Comparison of ENCODE assay signal across 26 cellular contexts in the genomic region with DNA sequence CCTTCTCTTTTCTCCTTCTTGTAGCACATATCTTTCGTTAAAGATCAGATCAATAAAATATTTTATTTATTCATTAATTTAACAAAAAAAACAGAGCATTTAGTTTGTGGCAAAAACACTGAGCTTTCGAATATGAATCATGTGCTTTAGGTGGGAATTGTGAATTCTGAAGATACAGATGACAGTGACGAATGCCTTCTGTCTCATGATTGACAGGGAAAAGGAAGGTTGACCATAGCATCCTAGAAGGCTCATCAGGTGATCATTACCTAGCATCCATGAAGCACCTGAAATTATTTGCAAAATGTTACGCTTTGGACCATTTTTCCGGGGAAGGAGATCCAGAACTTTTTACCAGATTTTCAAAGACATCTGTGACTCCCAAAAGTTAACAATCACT. TPM values are rescaled to one million over a fixed set of nuclear protein-coding genes. Genes with fewer than 3 reads are reported as not detected.
DNase-seq lines count a peak whose midpoint lies in the region; ATAC-seq, FAIRE-seq and TF ChIP-seq lines count a peak whose summit lies in the region.
"Had no signal": no experiment of that assay in that cellular context is flagged by ENCODE, and none has a peak within 500 bp of the region (broad histone marks: within the 10 kb centered on the region; RNA-seq: fewer than 3 reads in every experiment).

No MANE protein-coding gene starts in this region.

- peaks cover 12% of the 10 kb centered on the region for H3K4me1 ChIP-seq in cardiac muscle cell (ENCODE audit: low read depth)
- peaks cover 0 to 8% of the 10 kb centered on the region in 2 donors for H3K4me1 ChIP-seq in right atrium auricular region
- H3K4me1 ChIP-seq in GM12878 (ENCODE audit: control insufficient read depth, insufficient read depth, low read length): peaks cover 3% of the 10 kb centered on the region; the same call in 1 of the 2 replicates
- peaks cover 80 to 81% of the 10 kb centered on the region in 2 experiments for H3K4me1 ChIP-seq in neutrophil (ENCODE audit: control insufficient read depth in 1 of 2, insufficient read depth in 1 of 2, low read depth in 1 of 2, low read length in 1 of 2)
- H3K4me1 ChIP-seq: A549 had no signal

- H4K20me1 ChIP-seq in GM12878 (ENCODE audit: control insufficient read depth, insufficient read depth): no peaks in the 10 kb centered on the region
- H4K20me1 ChIP-seq: BLaER1 treated with 17β-estradiol and CSF1 and Interleukin-3, amounts not matched to agents 10 nM and 100 nM had no signal

- in situ Hi-C loops in GM12878 (cut with MboI): no loop called here

- H3K4me3 ChIP-seq in cardiac muscle cell (no peak overlapping the region), right atrium auricular region (no peak overlapping the region), GM12878 (no peak overlapping the region), neutrophil (ENCODE audit: low read depth in 1 of 2, low read length in 1 of 2) (no peak overlapping the region)
- H3K4me3 ChIP-seq: A549; BLaER1 treated with 17β-estradiol and CSF1 and Interleukin-3, amounts not matched to agents 10 nM and 100 nM had no signal

- no peaks in the 10 kb centered on the region for H3K36me3 Mint-ChIP-seq in WTC11
- H3K36me3 Mint-ChIP-seq: CD8-positive, alpha-beta T cell had no signal

- no peak for FAIRE-seq in GM12878 (lab: Jason Lieb, UNC)
- FAIRE-seq: A549, D721Med, GM12891, GM19239 had no signal

- no peak overlapping the region for H2AFZ ChIP-seq in GM12878 (ENCODE audit: control insufficient read depth, low read depth, low read length)

- CTCF ChIA-PET in GM12878 (lab: Yijun Ruan, JAX): no interaction called here
- CTCF ChIA-PET in WTC11 (lab: Charles Lee): no interaction called here

- no peak for TF ChIP-seq CTCF in cardiac muscle cell (IDR thresholded peaks at IDR 0.05; ENCODE audit: low read depth, low read length)
- no peak for TF ChIP-seq CTCF in right atrium auricular region (IDR thresholded peaks at IDR 0.05)
- no peak for TF ChIP-seq CTCF in GM12878 (IDR thresholded peaks at IDR 0.05 in 2 of 3, conservative IDR thresholded peaks at IDR 0.05 in 1 of 3; ENCODE audit: control insufficient read depth in 2 of 3, extremely low read depth in 1 of 3, insufficient read depth in 1 of 3, low read depth in 3 of 3, low read length in 3 of 3)
- TF ChIP-seq CTCF in neutrophil (IDR thresholded peaks at IDR 0.05): no peak
- no peak for TF ChIP-seq CTCF in WTC11 (IDR thresholded peaks at IDR 0.05)

- SMC1A ChIA-PET in GM12878 (lab: Charles Lee; ENCODE audit: uncharacterized antibody, unreplicated experiment): no interaction called here

- H3K27ac Mint-ChIP-seq in WTC11: no peak overlapping the region
- H3K27ac Mint-ChIP-seq: CD4-positive, alpha-beta T cell; CD8-positive, alpha-beta T cell had no signal

- peaks cover 25% of the 10 kb centered on the region for H3K4me1 Mint-ChIP-seq in WTC11

- H3K27me3 ChIP-seq in cardiac muscle cell (no peaks in the 10 kb centered on the region), right atrium auricular region (no peaks in the 10 kb centered on the region), GM12878 (replicated peaks in 1 of 2; ENCODE audit: control insufficient read depth in 2 of 2, insufficient read depth in 2 of 2, low read length in 1 of 2) (no peaks in the 10 kb centered on the region), neutrophil (no peaks in the 10 kb centered on the region)
- H3K27me3 ChIP-seq: BLaER1 treated with 17β-estradiol and CSF1 and Interleukin-3, amounts not matched to agents 10 nM and 100 nM had no signal

- POLR2A ChIA-PET in GM12878 (lab: Charles Lee): no interaction called here
- POLR2A ChIA-PET in WTC11 (lab: Charles Lee): interaction anchor here (0.6 kb wide), 1 partner anchor 171 kb away, joined by 3 read pairs; no protein-coding TSS in a partner anchor

- no peak for TF ChIP-seq EP300 in GM12878 (IDR thresholded peaks at IDR 0.05; ENCODE audit: borderline replicate concordance in 1 of 2, control insufficient read depth in 1 of 2, low read depth in 2 of 2, low read length in 2 of 2)

- H3K36me3 ChIP-seq in cardiac muscle cell: no peaks in the 10 kb centered on the region
- H3K36me3 ChIP-seq in right atrium auricular region: no peaks in the 10 kb centered on the region
- 0 out of 4 replicates have a peak, but pooled peaks cover 0 to 2% of the 10 kb centered on the region in 2 experiments for H3K36me3 ChIP-seq in GM12878 (ENCODE audit: control insufficient read depth in 2 of 2, insufficient read depth in 2 of 2, low read length in 1 of 2)
- peaks cover 39% of the 10 kb centered on the region for H3K36me3 ChIP-seq in neutrophil

- no peak for ATAC-seq in GM12878
- ATAC-seq in WTC11: no peak
- ATAC-seq: A549; CD8-positive, alpha-beta T cell had no signal

- H3K9me3 Mint-ChIP-seq in WTC11: peaks cover 4% of the 10 kb centered on the region; the same call in 1 of the 2 replicates
- H3K9me3 Mint-ChIP-seq: CD4-positive, alpha-beta T cell; CD8-positive, alpha-beta T cell had no signal

- H3K27me3 Mint-ChIP-seq in WTC11 (ENCODE audit: low read depth): no peaks in the 10 kb centered on the region
- H3K27me3 Mint-ChIP-seq: B cell; CD4-positive, alpha-beta T cell had no signal

- peak overlapping the region; percentile 49 for H3K27ac ChIP-seq in cardiac muscle cell
- H3K27ac ChIP-seq in right atrium auricular region: no peak overlapping the region
- no peak overlapping the region for H3K27ac ChIP-seq in GM12878 (ENCODE audit: control insufficient read depth, insufficient read depth)
- peak overlapping the region; percentile 50 for H3K27ac ChIP-seq in neutrophil
- H3K27ac ChIP-seq: 22Rv1, A549, C4-2B had no signal

- H3K79me2 ChIP-seq in GM12878 (ENCODE audit: control insufficient read depth, insufficient read depth, low read length): peaks cover 7% of the 10 kb centered on the region

- intact Hi-C loops in GM12878 (cut with micrococcal nuclease; ENCODE audit: unreplicated experiment): no loop called here

- H3K4me3 Mint-ChIP-seq in WTC11: no peak overlapping the region
- H3K4me3 Mint-ChIP-seq: B cell; CD4-positive, alpha-beta T cell; CD8-positive, alpha-beta T cell had no signal

- no TSS peak for BruUV-seq in GM12878 (replicated peaks; lab: Mats Ljungman, UMichigan)

- DNase-seq in cardiac muscle cell (ENCODE audit: low read depth in 1 of 2, low spot score in 1 of 2): no peak
- no peak for DNase-seq in right atrium auricular region (ENCODE audit: low spot score)
- no peak for DNase-seq in GM12878 (ENCODE audit: low read depth, low spot score)
- no peak for DNase-seq in NCI-H345 (lab: John Stamatoyannopoulos, UW)
- DNase-seq in WTC11 (ENCODE audit: low spot score): no peak
- DNase-seq: AML-193; Caco-2; Calu3; CD4-positive, alpha-beta T cell; CD8-positive, alpha-beta T cell; DMS79 treated with DMSO at 0.1 percent for 48 hours; EL; GDM1 had no signal

- RAD21 ChIA-PET in GM12878 (lab: Charles Lee; ENCODE audit: unreplicated experiment): interaction anchor here (0.5 kb wide), 1 partner anchor 330 kb away, joined by 3 read pairs; no protein-coding TSS in a partner anchor

- 98% methylated on average over 5 of the region's 5 CpGs for WGBS in GM12878 (ENCODE audit: insufficient coverage, insufficient replicate concordance, low lambda C conversion rate, missing lambda C conversion rate)

- no peak overlapping the region for H3K9ac ChIP-seq in GM12878 (ENCODE audit: control insufficient read depth, insufficient read depth, low read length)
- H3K9ac ChIP-seq: BLaER1 treated with 17β-estradiol and CSF1 and Interleukin-3, amounts not matched to agents 10 nM and 100 nM had no signal

- TF ChIP-seq RAD21 in GM12878 (IDR thresholded peaks at IDR 0.05; ENCODE audit: insufficient read depth, low read depth, low read length): no peak

- H3K4me2 ChIP-seq in GM12878 (ENCODE audit: control insufficient read depth, insufficient read depth): no peak overlapping the region
- H3K4me2 ChIP-seq: A549 had no signal

- TF ChIP-seq POLR2A in GM12878 (IDR thresholded peaks at IDR 0.05; ENCODE audit: low read depth, low read length): no peak

- H3K9me3 ChIP-seq in cardiac muscle cell (ENCODE audit: low read depth) (no peaks in the 10 kb centered on the region), right atrium auricular region (no peaks in the 10 kb centered on the region), GM12878 (replicated peaks; ENCODE audit: control insufficient read depth, insufficient read depth, low read length) (no peaks in the 10 kb centered on the region), neutrophil (no peaks in the 10 kb centered on the region)
- H3K9me3 ChIP-seq: A549, Caco-2 had no signal

RNA-seq across cellular contexts. Expression of a gene that starts 3.8 kb away (rescaled TPM):
- total RNA-seq in cardiac muscle cell: 0.21 and 0.70 TPM in 2 replicates
- polyA plus RNA-seq in cardiac muscle cell: 0.21 and 1.1 TPM in 2 replicates
- total RNA-seq in right atrium auricular region: under 1 TPM; 0.19 to 0.63 TPM
- 10.1 and 10.3 TPM in 2 replicates for total RNA-seq in GM12878 (2013; cell fraction: nucleolus; rRNA removed)
- 3.8 and 4.1 TPM in 2 replicates for total RNA-seq in GM12878 (2014; rRNA removed)
- 5.9 TPM in 2 replicates for total RNA-seq in GM12878 (2014; rRNA removed; fragmentation: Illumina TruSeq; extraction: Trizol)
- 5.3 and 5.6 TPM in 2 replicates for total RNA-seq in GM12878 (2021)
- 2.3 TPM for polyA plus RNA-seq in GM12878 (2011; ENCODE audit: low read depth)
- 1.6 and 2.3 TPM in 2 replicates for polyA plus RNA-seq in GM12878 (2011; rRNA removed)
- polyA plus RNA-seq in GM12878 (2011; cell fraction: cytosol; rRNA removed): 1.0 and 1.4 TPM in 2 replicates
- 0.61 and 0.69 TPM in 2 replicates for polyA plus RNA-seq in GM12878 (2011; cell fraction: nucleus; rRNA removed)
- 3.2 and 3.4 TPM in 2 replicates for polyA plus RNA-seq in GM12878 (2012)
- polyA plus RNA-seq in GM12878 (2014; fragmentation: Illumina TruSeq; extraction: Trizol): 4.3 and 4.8 TPM in 2 replicates
- 1 to 10 TPM; 2.0 to 2.6 TPM for polyA plus RNA-seq in GM12878 (2014; fragmentation: Nextera tagmentation; extraction: Ambion mirVana)
- polyA plus RNA-seq in GM12878 (2014; rRNA removed): 7.2 and 7.4 TPM in 2 replicates
- polyA plus RNA-seq in GM12878 (2016; fragmentation: Nextera tagmentation; extraction: Ambion mirVana): 1 to 10 TPM; 4.0 to 5.3 TPM
- polyA minus RNA-seq in GM12878 (2011; rRNA and poly(A)+ RNA removed): 1.2 and 2.1 TPM in 2 replicates
- polyA minus RNA-seq in GM12878 (2011; cell fraction: cytosol; rRNA and poly(A)+ RNA removed): 0.80 TPM in 1 of 2 replicates, not detected in the other
- polyA minus RNA-seq in GM12878 (2011; cell fraction: nucleus; rRNA and poly(A)+ RNA removed): 0.85 and 1.8 TPM in 2 replicates
- 0.35 to 0.53 TPM (median 0.41 TPM) in 3 replicates for total RNA-seq in WTC11 (2021)
- total RNA-seq: A172, Caco-2, Calu3, Daoy, G401 had no signal
- polyA plus RNA-seq: A549, BJ had no signal

RNA-seq across cellular contexts. Expression of a gene that starts 46.8 kb away (rescaled TPM):
- 15.2 and 15.4 TPM in 2 replicates for total RNA-seq in cardiac muscle cell
- 16.5 and 17.2 TPM in 2 replicates for polyA plus RNA-seq in cardiac muscle cell
- 10 to 100 TPM in 1 of 2 donors, 1 to 10 TPM in 1; 8.9 to 19.6 TPM for total RNA-seq in right atrium auricular region
- total RNA-seq in GM12878 (2013; cell fraction: nucleolus; rRNA removed): 7.5 and 23.5 TPM in 2 replicates
- total RNA-seq in GM12878 (2014; rRNA removed): 7.5 and 9.4 TPM in 2 replicates
- 11.4 and 11.7 TPM in 2 replicates for total RNA-seq in GM12878 (2014; rRNA removed; fragmentation: Illumina TruSeq; extraction: Trizol)
- total RNA-seq in GM12878 (2021): 10.6 and 12.3 TPM in 2 replicates
- 4.5 TPM for polyA plus RNA-seq in GM12878 (2011; ENCODE audit: low read depth)
- 11.4 and 13.9 TPM in 2 replicates for polyA plus RNA-seq in GM12878 (2011; rRNA removed)
- polyA plus RNA-seq in GM12878 (2011; cell fraction: cytosol; rRNA removed): 5.1 TPM in 2 replicates
- 8.9 and 12.5 TPM in 2 replicates for polyA plus RNA-seq in GM12878 (2011; cell fraction: nucleus; rRNA removed)
- polyA plus RNA-seq in GM12878 (2012): 6.3 and 6.5 TPM in 2 replicates
- polyA plus RNA-seq in GM12878 (2014; fragmentation: Illumina TruSeq; extraction: Trizol): 13.5 and 16.6 TPM in 2 replicates
- polyA plus RNA-seq in GM12878 (2014; fragmentation: Nextera tagmentation; extraction: Ambion mirVana): 1 to 10 TPM; 5.1 to 5.7 TPM
- polyA plus RNA-seq in GM12878 (2014; rRNA removed): 8.6 and 11.1 TPM in 2 replicates
- 10 to 100 TPM; 11.1 to 11.3 TPM for polyA plus RNA-seq in GM12878 (2016; fragmentation: Nextera tagmentation; extraction: Ambion mirVana)
- polyA minus RNA-seq in GM12878 (2011; rRNA and poly(A)+ RNA removed): 8.1 and 8.5 TPM in 2 replicates
- polyA minus RNA-seq in GM12878 (2011; cell fraction: cytosol; rRNA and poly(A)+ RNA removed): 2.8 and 4.2 TPM in 2 replicates
- polyA minus RNA-seq in GM12878 (2011; cell fraction: nucleus; rRNA and poly(A)+ RNA removed): 3.7 and 6.2 TPM in 2 replicates
- 28.3 to 31.8 TPM (median 31.3 TPM) in 3 replicates for total RNA-seq in WTC11 (2021)

RNA-seq across cellular contexts. Expression of a gene that starts 59.1 kb away (rescaled TPM):
- total RNA-seq in cardiac muscle cell: 79.8 and 104 TPM in 2 replicates
- polyA plus RNA-seq in cardiac muscle cell: 75.1 and 105 TPM in 2 replicates
- 10 to 100 TPM; 17.6 to 22.6 TPM for total RNA-seq in right atrium auricular region
- total RNA-seq in GM12878 (2013; cell fraction: nucleolus; rRNA removed): 9.8 and 11.8 TPM in 2 replicates
- 56.5 and 57.4 TPM in 2 replicates for total RNA-seq in GM12878 (2014; rRNA removed)
- 35.1 and 35.8 TPM in 2 replicates for total RNA-seq in GM12878 (2014; rRNA removed; fragmentation: Illumina TruSeq; extraction: Trizol)
- 42.4 and 43.0 TPM in 2 replicates for total RNA-seq in GM12878 (2021)
- 36.8 TPM for polyA plus RNA-seq in GM12878 (2011; ENCODE audit: low read depth)
- 44.5 and 61.5 TPM in 2 replicates for polyA plus RNA-seq in GM12878 (2011; rRNA removed)
- 37.4 and 50.9 TPM in 2 replicates for polyA plus RNA-seq in GM12878 (2011; cell fraction: cytosol; rRNA removed)
- 18.4 and 21.6 TPM in 2 replicates for polyA plus RNA-seq in GM12878 (2011; cell fraction: nucleus; rRNA removed)
- 36.7 and 46.0 TPM in 2 replicates for polyA plus RNA-seq in GM12878 (2012)
- 39.8 and 41.9 TPM in 2 replicates for polyA plus RNA-seq in GM12878 (2014; fragmentation: Illumina TruSeq; extraction: Trizol)
- polyA plus RNA-seq in GM12878 (2014; fragmentation: Nextera tagmentation; extraction: Ambion mirVana): 10 to 100 TPM in 1 of 2 experiments, 1 to 10 TPM in 1; 6.2 to 16.7 TPM
- 59.3 and 72.8 TPM in 2 replicates for polyA plus RNA-seq in GM12878 (2014; rRNA removed)
- 10 to 100 TPM; 52.5 to 67.6 TPM for polyA plus RNA-seq in GM12878 (2016; fragmentation: Nextera tagmentation; extraction: Ambion mirVana)
- polyA minus RNA-seq in GM12878 (2011; rRNA and poly(A)+ RNA removed): 16.5 and 24.2 TPM in 2 replicates
- polyA minus RNA-seq in GM12878 (2011; cell fraction: cytosol; rRNA and poly(A)+ RNA removed): 7.1 and 8.8 TPM in 2 replicates
- 3.7 and 6.3 TPM in 2 replicates for polyA minus RNA-seq in GM12878 (2011; cell fraction: nucleus; rRNA and poly(A)+ RNA removed)
- 92.5 to 137 TPM (median 126 TPM) in 3 replicates for total RNA-seq in WTC11 (2021)

Comparison
In these comparisons a context has a peak if more than half of its experiments do, and no peak if none do; other contexts are left out.
1. H3K27ac ChIP-seq: peak in cardiac muscle cell (single experiment) and neutrophil (single experiment); none in right atrium auricular region (0 of 2) and GM12878 (single experiment).